Comparison of ENCODE assay signal across 9 cellular contexts in genomic region chr2:165634855-165635254, GRCh38.
A peak's percentile ranks its signal among the peaks of the same experiment; 100 is the strongest.
DNase-seq lines count a peak whose midpoint lies in the region; ATAC-seq and TF ChIP-seq lines count a peak whose summit lies in the region.
"Had no signal": no experiment of that assay in that cellular context is flagged by ENCODE, and none has a peak within 500 bp of the region (broad histone marks: within the 10 kb centered on the region; RNA-seq: fewer than 3 reads in every experiment).

No MANE protein-coding gene starts in this region.

- intact Hi-C loops in Right ventricle myocardium inferior (cut with DNase I) (no loop called here), aorta (cut with DNase I) (no loop called here)

- TF ChIP-seq CTCF in right atrium auricular region (IDR thresholded peaks at IDR 0.05): no peak
- no peak for TF ChIP-seq CTCF in cardiac fibroblast (IDR thresholded peaks at IDR 0.05; ENCODE audit: low read depth, low read length)

- H3K4me1 ChIP-seq in right atrium auricular region (peaks cover 0 to 21% of the 10 kb centered on the region in 2 donors), aorta (ENCODE audit: control insufficient read depth in 1 of 2, insufficient read depth in 2 of 2, low read length in 2 of 2) (no peaks in the 10 kb centered on the region)

- no peaks in the 10 kb centered on the region for H3K36me3 ChIP-seq in right atrium auricular region
- no peaks in the 10 kb centered on the region for H3K36me3 ChIP-seq in aorta (ENCODE audit: control insufficient read depth in 1 of 2, insufficient read depth in 2 of 2, low read length in 1 of 2)

- WGBS in aorta, 2 donors: 1 to 8% methylated on average over 4 of the region's 4 CpGs

- H3K27me3 ChIP-seq in right atrium auricular region (no peaks in the 10 kb centered on the region), aorta (ENCODE audit: control insufficient read depth in 1 of 2, insufficient read depth in 2 of 2, low read length in 1 of 2) (no peaks in the 10 kb centered on the region)

- DNase-seq in Right ventricle myocardium inferior (ENCODE audit: missing footprints) (no peak), right atrium auricular region (ENCODE audit: low spot score) (no peak), cardiac fibroblast (ENCODE audit: low read depth in 2 of 2) (peak; percentile 15 to 73), kidney tubule cell (ENCODE audit: low spot score) (peak; percentile 5), aorta (peak in 1 of 2 donors; percentile 44)
- DNase-seq in activated CD4-positive, CD25-positive, alpha-beta regulatory T cell (lab: John Stamatoyannopoulos, UW): no peak
- DNase-seq: NCI-H69 had no signal

- H3K27ac ChIP-seq in right atrium auricular region (peak overlapping the region in 1 of 2 donors; percentile 37), aorta (ENCODE audit: low read depth in 1 of 2, low read length in 2 of 2) (no peak overlapping the region)

- H3K9me3 ChIP-seq in right atrium auricular region (no peaks in the 10 kb centered on the region), aorta (ENCODE audit: control insufficient read depth, low read length) (no peaks in the 10 kb centered on the region)

- no peak overlapping the region for H3K4me3 ChIP-seq in right atrium auricular region
- H3K4me3 ChIP-seq in cardiac fibroblast (replicated peaks in 1 of 2; ENCODE audit: low read depth in 2 of 2, low read length in 2 of 2): no peak overlapping the region
- H3K4me3 ChIP-seq in aorta (ENCODE audit: low read length in 2 of 2): no peak overlapping the region

- ATAC-seq in Right ventricle myocardium inferior: peak; percentile 60
- ATAC-seq in aorta (ENCODE audit: low FRiP score): peak; percentile 72
- no peak for ATAC-seq in GM21515 (IDR thresholded peaks at IDR 0.05; ENCODE audit: unreplicated experiment)
- no peak for ATAC-seq in HG03565 (IDR thresholded peaks at IDR 0.05; ENCODE audit: unreplicated experiment)

Comparison
In these comparisons a context has a peak if more than half of its experiments do, and no peak if none do; other contexts are left out.
1. ATAC-seq: peak in Right ventricle myocardium inferior (single experiment) and aorta (single experiment); none in GM21515 (single experiment) and HG03565 (single experiment).
2. DNase-seq: peak in cardiac fibroblast (2 of 2) and kidney tubule cell (single experiment); none in Right ventricle myocardium inferior (single experiment), right atrium auricular region (single experiment) and activated CD4-positive, CD25-positive, alpha-beta regulatory T cell (0 of 4).